Comparison of ENCODE assay signal across 20 cellular contexts in the genomic region with DNA sequence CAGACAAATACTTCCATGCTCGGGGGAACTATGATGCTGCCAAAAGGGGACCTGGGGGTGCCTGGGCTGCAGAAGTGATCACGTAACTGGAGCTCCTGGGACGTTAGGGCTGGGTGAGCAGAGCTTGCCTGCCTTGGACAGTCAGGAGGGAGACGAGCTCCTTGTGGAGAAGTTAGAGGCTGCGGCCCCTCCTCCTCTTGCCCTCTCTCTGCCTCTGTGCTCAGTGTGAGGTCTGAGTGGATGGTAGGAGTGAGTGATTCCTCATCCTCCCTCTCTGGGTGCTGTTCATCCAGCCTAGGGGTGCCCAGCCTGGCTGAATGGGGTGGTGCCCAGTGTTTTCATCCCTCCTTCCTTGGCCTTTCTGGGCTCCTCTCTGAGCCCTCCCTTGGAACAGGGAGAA. TPM values are rescaled to one million over a fixed set of nuclear protein-coding genes. Genes with fewer than 3 reads are reported as not detected.
"Had no signal": no experiment of that assay in that cellular context is flagged by ENCODE, and none has a peak within 500 bp of the region (broad histone marks: within the 10 kb centered on the region; RNA-seq: fewer than 3 reads in every experiment).

No MANE protein-coding gene starts in this region.

RNA-seq across cellular contexts. Expression of gene SAA1, which starts 3.2 kb away (rescaled TPM):
- total RNA-seq: activated B cell treated with CpG ODN at 0.5 μM for 24 hours; activated CD4-positive, alpha-beta memory T cell treated with anti-CD3 and anti-CD28 coated beads for 36 hours; activated CD4-positive, alpha-beta T cell treated with anti-CD3 and anti-CD28 coated beads, Interleukin-2, amount 10 ng/mL, durations not matched to agents 24 days and 14 days; activated CD8-positive, alpha-beta memory T cell treated with anti-CD3 and anti-CD28 coated beads for 36 hours; activated CD8-positive, alpha-beta T cell treated with anti-CD3 and anti-CD28 coated beads for 36 hours; activated naive CD4-positive, alpha-beta T cell treated with anti-CD3 and anti-CD28 coated beads for 36 hours; activated naive CD4-positive, alpha-beta T cell treated with anti-CD3 and anti-CD28 coated beads, Interleukin-2, amount 50 U/mL, for 72 hours; activated naive CD8-positive, alpha-beta T cell treated with anti-CD3 and anti-CD28 coated beads for 36 hours; activated T-cell treated with anti-CD3 and anti-CD28 coated beads, Interleukin-2, amount 50 U/mL, for 72 hours; activated T-helper 1 cell treated with anti-CD3 and anti-CD28 coated beads, Interleukin-12 subunit alpha, Interleukin-12 subunit beta, Interleukin-2, Interleukin-4 antibody, amounts not matched to agents 30 ng/mL and 10 ng/mL and 1 ng/mL, durations not matched to agents 14 hours and 24 hours and 36 hours; activated T-helper 17 cell treated with anti-CD3 and anti-CD28 coated beads, Interleukin-2, amount 50 U/mL, for 72 hours; cardiac muscle cell; chondrocyte; T-helper 1 cell treated with Interleukin-12 subunit alpha and Interleukin-12 subunit beta and Interleukin-4 antibody, amounts not matched to agents 30 ng/mL and 1 ng/mL, for 36 hours; T-helper 17 cell; T-helper 2 cell treated with Interferon-gamma antibody and Interleukin-4, amounts not matched to agents 100 ng/mL and 5 ng/mL, for 36 hours had no signal

RNA-seq across cellular contexts. Expression of gene SAA2, which starts 20.8 kb away (rescaled TPM):
- total RNA-seq: activated CD4-positive, alpha-beta memory T cell treated with anti-CD3 and anti-CD28 coated beads for 36 hours; activated CD4-positive, alpha-beta T cell treated with anti-CD3 and anti-CD28 coated beads, Interleukin-2, amount 10 ng/mL, durations not matched to agents 24 days and 14 days; activated CD8-positive, alpha-beta memory T cell treated with anti-CD3 and anti-CD28 coated beads for 36 hours; activated CD8-positive, alpha-beta T cell treated with anti-CD3 and anti-CD28 coated beads for 36 hours; activated naive CD4-positive, alpha-beta T cell treated with anti-CD3 and anti-CD28 coated beads for 36 hours; activated naive CD4-positive, alpha-beta T cell treated with anti-CD3 and anti-CD28 coated beads, Interleukin-2, amount 50 U/mL, for 72 hours; activated naive CD8-positive, alpha-beta T cell treated with anti-CD3 and anti-CD28 coated beads for 36 hours; activated T-helper 1 cell treated with anti-CD3 and anti-CD28 coated beads, Interleukin-12 subunit alpha, Interleukin-12 subunit beta, Interleukin-2, Interleukin-4 antibody, amounts not matched to agents 30 ng/mL and 10 ng/mL and 1 ng/mL, durations not matched to agents 14 hours and 24 hours and 36 hours; activated T-helper 17 cell treated with anti-CD3 and anti-CD28 coated beads, Interleukin-2, amount 50 U/mL, for 72 hours; astrocyte; bronchial epithelial cell; cardiac muscle cell; chondrocyte; T-helper 1 cell treated with Interleukin-12 subunit alpha and Interleukin-12 subunit beta and Interleukin-4 antibody, amounts not matched to agents 30 ng/mL and 1 ng/mL, for 36 hours; T-helper 17 cell; T-helper 2 cell treated with Interferon-gamma antibody and Interleukin-4, amounts not matched to agents 100 ng/mL and 5 ng/mL, for 36 hours had no signal

RNA-seq across cellular contexts. Expression of gene SAA4, which starts 32.6 kb away (rescaled TPM):
- total RNA-seq: activated B cell treated with CpG ODN at 0.5 μM for 24 hours; activated CD4-positive, alpha-beta memory T cell treated with anti-CD3 and anti-CD28 coated beads for 36 hours; activated CD4-positive, alpha-beta T cell treated with anti-CD3 and anti-CD28 coated beads, Interleukin-2, amount 10 ng/mL, durations not matched to agents 24 days and 14 days; activated CD8-positive, alpha-beta memory T cell treated with anti-CD3 and anti-CD28 coated beads for 36 hours; activated CD8-positive, alpha-beta T cell treated with anti-CD3 and anti-CD28 coated beads for 36 hours; activated naive CD4-positive, alpha-beta T cell treated with anti-CD3 and anti-CD28 coated beads for 36 hours; activated naive CD4-positive, alpha-beta T cell treated with anti-CD3 and anti-CD28 coated beads, Interleukin-2, amount 50 U/mL, for 72 hours; activated naive CD8-positive, alpha-beta T cell treated with anti-CD3 and anti-CD28 coated beads for 36 hours; activated T-cell treated with anti-CD3 and anti-CD28 coated beads, Interleukin-2, amount 50 U/mL, for 4 hours; activated T-cell treated with anti-CD3 and anti-CD28 coated beads, Interleukin-2, amount 50 U/mL, for 72 hours; activated T-helper 1 cell treated with anti-CD3 and anti-CD28 coated beads, Interleukin-12 subunit alpha, Interleukin-12 subunit beta, Interleukin-2, Interleukin-4 antibody, amounts not matched to agents 30 ng/mL and 10 ng/mL and 1 ng/mL, durations not matched to agents 14 hours and 24 hours and 36 hours; activated T-helper 17 cell treated with anti-CD3 and anti-CD28 coated beads, Interleukin-2, amount 50 U/mL, for 72 hours; astrocyte; body of pancreas; bronchial epithelial cell; cardiac muscle cell; chondrocyte; T-helper 1 cell treated with Interleukin-12 subunit alpha and Interleukin-12 subunit beta and Interleukin-4 antibody, amounts not matched to agents 30 ng/mL and 1 ng/mL, for 36 hours; T-helper 17 cell; T-helper 2 cell treated with Interferon-gamma antibody and Interleukin-4, amounts not matched to agents 100 ng/mL and 5 ng/mL, for 36 hours had no signal
